Comparison of ENCODE assay signal across 17 cellular contexts in genomic region chr11:121210445-121210970, GRCh38.
"Had no signal": no experiment of that assay in that cellular context is flagged by ENCODE, and none has a peak within 500 bp of the region (broad histone marks: within the 10 kb centered on the region; RNA-seq: fewer than 3 reads in every experiment).

No MANE protein-coding gene starts in this region.

- H3K27ac ChIP-seq: dorsolateral prefrontal cortex, heart left ventricle, neutrophil, psoas muscle, tibial artery, upper lobe of left lung, uterus had no signal

- DNase-seq: cortex of kidney; dorsolateral prefrontal cortex; effector CD8-positive, alpha-beta T cell; heart left ventricle; hippocampal formation; left colon; mammary epithelial cell; mucosa of descending colon; naive thymus-derived CD8-positive, alpha-beta T cell; psoas muscle; stimulated activated CD4-positive, alpha-beta T cell treated with anti-CD3 and anti-CD28 coated beads, Interleukin-2, amount 100 ng/mL, for 48 hours; stimulated activated naive CD8-positive, alpha-beta T cell treated with anti-CD3 and anti-CD28 coated beads, Interleukin-15, Interleukin-2, amounts not matched to agents 100 U/mL and 50 U/mL, for 24 hours; tibial artery; upper lobe of left lung; uterus had no signal

- ATAC-seq: heart left ventricle; left colon; mucosa of descending colon; naive thymus-derived CD8-positive, alpha-beta T cell; psoas muscle; stimulated activated naive CD8-positive, alpha-beta T cell treated with anti-CD3 and anti-CD28 coated beads, Interleukin-15, Interleukin-2, amounts not matched to agents 100 U/mL and 50 U/mL, for 24 hours had no signal

- H3K27me3 ChIP-seq: upper lobe of left lung, uterus had no signal

- H3K4me1 ChIP-seq: psoas muscle, upper lobe of left lung, uterus had no signal

- H3K4me3 ChIP-seq: dorsolateral prefrontal cortex, heart left ventricle, mucosa of descending colon, psoas muscle, smooth muscle cell, tibial artery, upper lobe of left lung, uterus had no signal
